In the genomic region with DNA sequence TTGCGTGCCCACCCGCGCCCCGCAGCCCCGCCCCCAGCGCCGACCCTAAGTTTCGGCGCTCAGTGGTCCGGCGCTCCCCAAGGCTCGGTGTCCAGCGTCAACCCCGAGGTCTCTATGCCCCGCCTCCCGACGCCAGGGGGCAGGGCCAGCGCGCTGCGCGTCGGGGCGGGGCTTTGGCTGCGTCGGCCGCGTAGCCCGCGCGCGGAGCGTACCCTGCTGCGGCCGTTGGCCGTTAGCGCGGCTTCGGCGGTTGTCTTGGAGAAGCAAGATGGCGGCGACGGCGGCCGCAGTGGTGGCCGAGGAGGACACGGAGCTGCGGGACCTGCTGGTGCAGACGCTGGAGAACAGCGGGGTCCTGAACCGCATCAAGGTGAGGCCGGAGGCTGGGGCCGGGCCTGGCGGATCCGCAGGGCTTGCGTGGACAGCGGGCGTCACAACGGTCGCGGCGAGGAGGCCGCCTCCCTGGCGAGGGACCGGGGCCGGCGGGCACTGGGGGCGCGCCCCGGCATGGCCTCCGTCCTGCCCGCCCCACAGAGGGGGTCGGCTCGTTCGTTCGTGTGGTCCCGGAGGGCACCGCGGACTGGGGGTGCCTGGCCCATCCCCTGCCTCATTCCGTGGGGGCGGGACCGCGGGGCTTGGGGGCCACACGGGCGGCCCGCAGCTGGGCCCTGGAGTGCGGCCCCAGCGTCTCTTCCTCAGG, we compare ENCODE assay signal across 8 cellular contexts. TPM values are rescaled to one million over a fixed set of nuclear protein-coding genes. Genes with fewer than 3 reads are reported as not detected.
DNase-seq lines count a peak whose midpoint lies in the region; ATAC-seq and TF ChIP-seq lines count a peak whose summit lies in the region.

A gene with protein sequence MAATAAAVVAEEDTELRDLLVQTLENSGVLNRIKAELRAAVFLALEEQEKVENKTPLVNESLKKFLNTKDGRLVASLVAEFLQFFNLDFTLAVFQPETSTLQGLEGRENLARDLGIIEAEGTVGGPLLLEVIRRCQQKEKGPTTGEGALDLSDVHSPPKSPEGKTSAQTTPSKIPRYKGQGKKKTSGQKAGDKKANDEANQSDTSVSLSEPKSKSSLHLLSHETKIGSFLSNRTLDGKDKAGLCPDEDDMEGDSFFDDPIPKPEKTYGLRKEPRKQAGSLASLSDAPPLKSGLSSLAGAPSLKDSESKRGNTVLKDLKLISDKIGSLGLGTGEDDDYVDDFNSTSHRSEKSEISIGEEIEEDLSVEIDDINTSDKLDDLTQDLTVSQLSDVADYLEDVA (plus strand): TSS at position 253 of the 700 bp plus-strand sequence. CDS start 16 bp downstream, at position 269.

- H3K27me3 ChIP-seq in Karpas-422 (ENCODE audit: low read length) (no peaks in the 10 kb centered on the region), fibroblast of lung (ENCODE audit: control insufficient read depth, insufficient read depth, low read length) (no peaks in the 10 kb centered on the region)
- no peaks in the 10 kb centered on the region for H3K27me3 ChIP-seq in naive thymus-derived CD4-positive, alpha-beta T cell (ENCODE audit: control insufficient read depth in 2 of 2, insufficient read depth in 2 of 2, low read length in 2 of 2)

- H3K27ac ChIP-seq in Karpas-422 (ENCODE audit: low read length) (peak within 1 kb of the TSS; percentile 34), fibroblast of lung (ENCODE audit: insufficient read depth, low read length) (peak within 1 kb of the TSS; percentile 61)
- H3K27ac ChIP-seq in naive thymus-derived CD4-positive, alpha-beta T cell (ENCODE audit: low read depth, low read length): peak within 1 kb of the TSS; percentile 78

- H3K9me3 ChIP-seq in Karpas-422 (ENCODE audit: low read length) (no peaks in the 10 kb centered on the region), fibroblast of lung (ENCODE audit: control insufficient read depth, insufficient read depth, low read depth, low read length) (no peaks in the 10 kb centered on the region)
- H3K9me3 ChIP-seq in naive thymus-derived CD4-positive, alpha-beta T cell (ENCODE audit: control insufficient read depth in 2 of 3, low read length in 3 of 3): no peaks in the 10 kb centered on the region

- H3K4me1 ChIP-seq in Karpas-422 (ENCODE audit: low read length) (peaks cover 37% of the 10 kb centered on the region), fibroblast of lung (ENCODE audit: control insufficient read depth, extremely low read depth, insufficient read depth, low read length) (peaks cover 4% of the 10 kb centered on the region)
- peaks cover 16% of the 10 kb centered on the region in 2 donors for H3K4me1 ChIP-seq in naive thymus-derived CD4-positive, alpha-beta T cell (ENCODE audit: control insufficient read depth in 2 of 2, insufficient read depth in 2 of 2, low read length in 2 of 2)

- H2AFZ ChIP-seq in Karpas-422 (ENCODE audit: low read length) (peak within 1 kb of the TSS; percentile 96), fibroblast of lung (ENCODE audit: low read length) (peak within 1 kb of the TSS; percentile 91)

- H3K27ac Mint-ChIP-seq in activated T-helper 1 cell treated with anti-CD3 and anti-CD28 coated beads, Interleukin-12 subunit alpha, Interleukin-12 subunit beta, Interleukin-2, Interleukin-4 antibody, amounts not matched to agents 30 ng/mL and 10 ng/mL and 1 ng/mL, durations not matched to agents 14 hours and 24 hours and 36 hours: peak within 1 kb of the TSS; percentile 80
- H3K27ac Mint-ChIP-seq in naive thymus-derived CD4-positive, alpha-beta T cell: peak within 1 kb of the TSS; percentile 61 to 95 (median 81)
- peak within 1 kb of the TSS; percentile 79 for H3K27ac Mint-ChIP-seq in stimulated activated memory B cell treated with anti-CD40 and anti-IgM and Interleukin-4, amounts not matched to agents 10 μg/mL and 1 μg/mL and 100 μg/mL, for 72 hours

- H3K4me3 Mint-ChIP-seq in activated T-helper 1 cell treated with anti-CD3 and anti-CD28 coated beads, Interleukin-12 subunit alpha, Interleukin-12 subunit beta, Interleukin-2, Interleukin-4 antibody, amounts not matched to agents 30 ng/mL and 10 ng/mL and 1 ng/mL, durations not matched to agents 14 hours and 24 hours and 36 hours: peak within 1 kb of the TSS; percentile 90
- peak within 1 kb of the TSS; percentile 85 to 95 (median 88) for H3K4me3 Mint-ChIP-seq in naive thymus-derived CD4-positive, alpha-beta T cell
- H3K4me3 Mint-ChIP-seq in stimulated activated memory B cell treated with anti-CD40 and anti-IgM and Interleukin-4, amounts not matched to agents 10 μg/mL and 1 μg/mL and 100 μg/mL, for 72 hours: peak within 1 kb of the TSS; percentile 90

- no peak for TF ChIP-seq CTCF in fibroblast of lung (conservative IDR thresholded peaks at IDR 0.05 in 1 of 2, IDR thresholded peaks at IDR 0.05 in 1 of 2; ENCODE audit: low read depth in 1 of 2, low read length in 2 of 2)

- peaks cover 20% of the 10 kb centered on the region for H3K36me3 Mint-ChIP-seq in activated T-helper 1 cell treated with anti-CD3 and anti-CD28 coated beads, Interleukin-12 subunit alpha, Interleukin-12 subunit beta, Interleukin-2, Interleukin-4 antibody, amounts not matched to agents 30 ng/mL and 10 ng/mL and 1 ng/mL, durations not matched to agents 14 hours and 24 hours and 36 hours (ENCODE audit: low read depth)
- H3K36me3 Mint-ChIP-seq in naive thymus-derived CD4-positive, alpha-beta T cell: peaks cover 0 to 20% (median 11%) of the 10 kb centered on the region in 5 donors
- peaks cover 11% of the 10 kb centered on the region for H3K36me3 Mint-ChIP-seq in stimulated activated memory B cell treated with anti-CD40 and anti-IgM and Interleukin-4, amounts not matched to agents 10 μg/mL and 1 μg/mL and 100 μg/mL, for 72 hours

- H3K9me3 Mint-ChIP-seq in activated T-helper 1 cell treated with anti-CD3 and anti-CD28 coated beads, Interleukin-12 subunit alpha, Interleukin-12 subunit beta, Interleukin-2, Interleukin-4 antibody, amounts not matched to agents 30 ng/mL and 10 ng/mL and 1 ng/mL, durations not matched to agents 14 hours and 24 hours and 36 hours: no peaks in the 10 kb centered on the region
- no peaks in the 10 kb centered on the region for H3K9me3 Mint-ChIP-seq in naive thymus-derived CD4-positive, alpha-beta T cell
- no peaks in the 10 kb centered on the region for H3K9me3 Mint-ChIP-seq in stimulated activated memory B cell treated with anti-CD40 and anti-IgM and Interleukin-4, amounts not matched to agents 10 μg/mL and 1 μg/mL and 100 μg/mL, for 72 hours

- intact Hi-C loops in activated T-helper 1 cell treated with anti-CD3 and anti-CD28 coated beads, Interleukin-12 subunit alpha, Interleukin-12 subunit beta, Interleukin-2, Interleukin-4 antibody, amounts not matched to agents 30 ng/mL and 10 ng/mL and 1 ng/mL, durations not matched to agents 14 hours and 24 hours and 36 hours (cut with micrococcal nuclease): loop anchor here (1.0 to 5.0 kb wide), 11 partner anchors 10 to 616 kb away; partner anchors contain the start of genes MPC1, RNASET2 and RPS6KA2
- intact Hi-C loops in naive thymus-derived CD4-positive, alpha-beta T cell (cut with micrococcal nuclease): loop anchor here (1.0 to 10.0 kb wide), 10 partner anchors 43 to 617 kb away; partner anchors contain the start of genes RNASET2 (in 2 of the 2), RPS6KA2 (in 2 of the 2), CCR6 (in 1 of the 2) and MPC1 (in 1 of the 2)

- POLR2A ChIA-PET in naive thymus-derived CD4-positive, alpha-beta T cell (lab: Charles Lee): interaction anchor here (0.8 to 3.0 kb wide), 5 partner anchors 10 to 45 kb away, joined by 3 to 24 read pairs (median 8); partner anchors contain the start of gene RNASET2

- peak; percentile 56 for DNase-seq in DMS53 treated with DMSO at 0.1 percent for 48 hours (lab: John Stamatoyannopoulos, UW; ENCODE audit: unreplicated experiment)
- peak; percentile 98 for DNase-seq in Karpas-422
- peak; percentile 93 for DNase-seq in RKO (ENCODE audit: low spot score)
- DNase-seq in activated T-helper 1 cell treated with anti-CD3 and anti-CD28 coated beads, Interleukin-12 subunit alpha, Interleukin-12 subunit beta, Interleukin-2, Interleukin-4 antibody, amounts not matched to agents 30 ng/mL and 10 ng/mL and 1 ng/mL, durations not matched to agents 14 hours and 24 hours and 36 hours (ENCODE audit: low spot score): peak; percentile 88
- DNase-seq in fibroblast of lung (ENCODE audit: low read depth in 2 of 2): peak; percentile 90 to 95
- DNase-seq in naive thymus-derived CD4-positive, alpha-beta T cell: peak; percentile 64 to 93 (median 81)

- H4K20me1 ChIP-seq in Karpas-422 (ENCODE audit: insufficient read depth, low read depth, low read length) (peaks cover 8% of the 10 kb centered on the region; the same call in 1 of the 2 replicates), fibroblast of lung (ENCODE audit: control insufficient read depth, extremely low read depth, insufficient read depth, low read length) (no peaks in the 10 kb centered on the region)

- no peaks in the 10 kb centered on the region for H3K9me2 ChIP-seq in Karpas-422 (replicated peaks; ENCODE audit: insufficient read depth, low read length)

- peaks cover 93% of the 10 kb centered on the region for H3K79me2 ChIP-seq in Karpas-422 (ENCODE audit: low read length)
- peaks cover 47% of the 10 kb centered on the region for H3K79me2 ChIP-seq in fibroblast of lung (ENCODE audit: control insufficient read depth, insufficient read depth, low read length)

- H3K4me2 ChIP-seq in Karpas-422 (ENCODE audit: low read depth, low read length, poor library complexity, severe bottlenecking) (peak within 1 kb of the TSS; percentile 94), fibroblast of lung (ENCODE audit: extremely low read depth, insufficient read depth, low read length) (peak within 1 kb of the TSS; percentile 83)

- CTCF ChIA-PET in naive thymus-derived CD4-positive, alpha-beta T cell (lab: Charles Lee): interaction anchor here (0.7 to 1.6 kb wide), 4 partner anchors 10 to 143 kb away, joined by 3 to 5 read pairs (median 4); no protein-coding TSS in a partner anchor

- ATAC-seq in GM21825 (IDR thresholded peaks at IDR 0.05; ENCODE audit: unreplicated experiment): peak; percentile 87
- peak; percentile 94 for ATAC-seq in naive thymus-derived CD4-positive, alpha-beta T cell
- ATAC-seq in stimulated activated memory B cell treated with anti-CD40 and anti-IgM and Interleukin-4, amounts not matched to agents 10 μg/mL and 1 μg/mL and 100 μg/mL, for 72 hours: peak; percentile 98

- H3K27me3 Mint-ChIP-seq in activated T-helper 1 cell treated with anti-CD3 and anti-CD28 coated beads, Interleukin-12 subunit alpha, Interleukin-12 subunit beta, Interleukin-2, Interleukin-4 antibody, amounts not matched to agents 30 ng/mL and 10 ng/mL and 1 ng/mL, durations not matched to agents 14 hours and 24 hours and 36 hours (ENCODE audit: insufficient read depth): no peaks in the 10 kb centered on the region
- no peaks in the 10 kb centered on the region for H3K27me3 Mint-ChIP-seq in naive thymus-derived CD4-positive, alpha-beta T cell
- no peaks in the 10 kb centered on the region for H3K27me3 Mint-ChIP-seq in stimulated activated memory B cell treated with anti-CD40 and anti-IgM and Interleukin-4, amounts not matched to agents 10 μg/mL and 1 μg/mL and 100 μg/mL, for 72 hours

- peak within 1 kb of the TSS; percentile 97 for H3K4me3 ChIP-seq in Karpas-422 (ENCODE audit: low read length)
- peak within 1 kb of the TSS; percentile 85 to 92 (median 86) for H3K4me3 ChIP-seq in fibroblast of lung (replicated peaks in 1 of 4; ENCODE audit: control extremely low read depth in 1 of 4, insufficient read depth in 1 of 4, low read depth in 3 of 4, low read length in 4 of 4)
- peak within 1 kb of the TSS; percentile 83 for H3K4me3 ChIP-seq in naive thymus-derived CD4-positive, alpha-beta T cell (ENCODE audit: low read length)

- peaks cover 31% of the 10 kb centered on the region for H3K4me1 Mint-ChIP-seq in activated T-helper 1 cell treated with anti-CD3 and anti-CD28 coated beads, Interleukin-12 subunit alpha, Interleukin-12 subunit beta, Interleukin-2, Interleukin-4 antibody, amounts not matched to agents 30 ng/mL and 10 ng/mL and 1 ng/mL, durations not matched to agents 14 hours and 24 hours and 36 hours (ENCODE audit: low read depth)
- peaks cover 28 to 38% (median 30%) of the 10 kb centered on the region in 7 donors for H3K4me1 Mint-ChIP-seq in naive thymus-derived CD4-positive, alpha-beta T cell
- peaks cover 32% of the 10 kb centered on the region for H3K4me1 Mint-ChIP-seq in stimulated activated memory B cell treated with anti-CD40 and anti-IgM and Interleukin-4, amounts not matched to agents 10 μg/mL and 1 μg/mL and 100 μg/mL, for 72 hours

- H3K9ac ChIP-seq in Karpas-422 (ENCODE audit: low read length) (peak within 1 kb of the TSS; percentile 93), fibroblast of lung (ENCODE audit: insufficient read depth, low read length) (peak within 1 kb of the TSS; percentile 67)

- H3K36me3 ChIP-seq in Karpas-422 (ENCODE audit: insufficient read depth, low read length) (peaks cover 43% of the 10 kb centered on the region; the same call in 1 of the 2 replicates), fibroblast of lung (ENCODE audit: control insufficient read depth, insufficient read depth, low read length) (peaks cover 2% of the 10 kb centered on the region)
- peaks cover 0 to 6% (median 3%) of the 10 kb centered on the region in 3 experiments for H3K36me3 ChIP-seq in naive thymus-derived CD4-positive, alpha-beta T cell (ENCODE audit: control insufficient read depth in 2 of 3, insufficient read depth in 3 of 3, low read length in 3 of 3)

RNA-seq across cellular contexts. Expression of the gene that starts here (rescaled TPM):
- 18.5 and 19.5 TPM in 2 replicates for total RNA-seq in Karpas-422 (2014; rRNA removed; shearing (Covaris generic); ENCODE audit: low replicate concordance)
- 18.8 and 21.4 TPM in 2 replicates for total RNA-seq in activated T-helper 1 cell treated with anti-CD3 and anti-CD28 coated beads, Interleukin-12 subunit alpha, Interleukin-12 subunit beta, Interleukin-2, Interleukin-4 antibody, amounts not matched to agents 30 ng/mL and 10 ng/mL and 1 ng/mL, durations not matched to agents 14 hours and 24 hours and 36 hours
- 18.0 and 26.5 TPM in 2 replicates for total RNA-seq in fibroblast of lung
- 11.2 and 16.5 TPM in 2 replicates for polyA plus RNA-seq in fibroblast of lung
- 7.5 and 10.6 TPM in 2 replicates for polyA plus RNA-seq in fibroblast of lung (2012)
- 0.27 and 1.4 TPM in 2 replicates for polyA minus RNA-seq in fibroblast of lung (ENCODE audit: low replicate concordance)
- total RNA-seq in naive thymus-derived CD4-positive, alpha-beta T cell: 10 to 100 TPM; 11.5 to 17.6 (median 15.5) TPM
- 1 to 10 TPM; 3.3 to 3.8 TPM for polyA plus RNA-seq in naive thymus-derived CD4-positive, alpha-beta T cell

Comparison
In these comparisons a context has a peak if more than half of its experiments do, and no peak if none do; other contexts are left out.
1. Peak in every context shown above with its lines: DNase-seq, ATAC-seq, H3K4me3 ChIP-seq and H3K27ac ChIP-seq.